Comparison of ENCODE assay signal across 12 cellular contexts in genomic region chrX:47595701-47596655, GRCh38. TPM values are rescaled to one million over a fixed set of nuclear protein-coding genes. Genes with fewer than 3 reads are reported as not detected.
DNase-seq lines count a peak whose midpoint lies in the region; ATAC-seq, FAIRE-seq and TF ChIP-seq lines count a peak whose summit lies in the region.
"Had no signal": no experiment of that assay in that cellular context is flagged by ENCODE, and none has a peak within 500 bp of the region (broad histone marks: within the 10 kb centered on the region; RNA-seq: fewer than 3 reads in every experiment).

No MANE protein-coding gene starts in this region.

- TF ChIP-seq POLR2A in A549 (IDR thresholded peaks at IDR 0.05; ENCODE audit: low read length) (no peak), sigmoid colon (IDR thresholded peaks at IDR 0.05) (no peak)

- H3K27me3 Mint-ChIP-seq in mesothelial cell of epicardium (ENCODE audit: low read depth), result no peaks in the 10 kb centered on the region
- H3K27me3 Mint-ChIP-seq: progenitor cell of endocrine pancreas had no signal

- CTCF ChIA-PET in A549 (lab: Yijun Ruan, JAX), result interaction anchor here (1.0 kb wide), 1 partner anchor 55 kb away, joined by 3 read pairs; no protein-coding TSS in a partner anchor

- no peak overlapping the region for H3K4me2 ChIP-seq in A549

- H3K4me1 Mint-ChIP-seq in mesothelial cell of epicardium, result no peaks in the 10 kb centered on the region

- intact Hi-C loops in sigmoid colon (cut with DNase I), result no loop called here

- H3K4me3 Mint-ChIP-seq in mesothelial cell of epicardium, result no peak overlapping the region

- peaks cover 37% of the 10 kb centered on the region for H3K9me3 Mint-ChIP-seq in mesothelial cell of epicardium

- H3K27me3 ChIP-seq in right atrium auricular region (no peaks in the 10 kb centered on the region), sigmoid colon (no peaks in the 10 kb centered on the region)
- H3K27me3 ChIP-seq: esophagus muscularis mucosa, upper lobe of left lung had no signal

- no peak overlapping the region for H3K4me3 ChIP-seq in A549
- no peak overlapping the region for H3K4me3 ChIP-seq in right atrium auricular region
- no peak overlapping the region for H3K4me3 ChIP-seq in sigmoid colon
- H3K4me3 ChIP-seq: esophagus muscularis mucosa, upper lobe of left lung had no signal

- ATAC-seq in A549 (no peak), GM19035 (IDR thresholded peaks at IDR 0.05; ENCODE audit: unreplicated experiment) (no peak)

- peak; percentile 93 for FAIRE-seq in A549 (lab: Jason Lieb, UNC)

- 26% methylated on average over 3 of the region's 3 CpGs for WGBS in A549 (ENCODE audit: missing lambda C conversion rate)
- 76 to 78% methylated on average over 3 of the region's 3 CpGs for WGBS in sigmoid colon, 2 donors

- peaks cover 2% of the 10 kb centered on the region for H3K36me3 Mint-ChIP-seq in mesothelial cell of epicardium

- no peak for TF ChIP-seq RAD21 in A549 (conservative IDR thresholded peaks at IDR 0.05 in 1 of 2, IDR thresholded peaks at IDR 0.05 in 1 of 2)

- no peak for TF ChIP-seq CTCF in A549 (IDR thresholded peaks at IDR 0.05)
- TF ChIP-seq CTCF in right atrium auricular region (IDR thresholded peaks at IDR 0.05), result no peak
- TF ChIP-seq CTCF in sigmoid colon (IDR thresholded peaks at IDR 0.05), result no peak
- no peak for TF ChIP-seq CTCF in mesothelial cell of epicardium (IDR thresholded peaks at IDR 0.05; ENCODE audit: unreplicated experiment)

- H3K9me3 ChIP-seq in A549 (no peaks in the 10 kb centered on the region; the same call in 2 of the 3 replicates), right atrium auricular region (peaks cover 8 to 44% of the 10 kb centered on the region in 2 donors), sigmoid colon (peaks cover 0 to 3% (median 0%) of the 10 kb centered on the region in 4 donors)

- POLR2A ChIA-PET in A549 (lab: Yijun Ruan, JAX), result no interaction called here

- DNase-seq in A549 (ENCODE audit: low read depth in 1 of 2, low spot score in 1 of 2) (no peak), EH (ENCODE audit: low read depth) (peak; percentile 81), astrocyte of the hippocampus (ENCODE audit: low read depth, low spot score) (peak; percentile 61), right atrium auricular region (ENCODE audit: low spot score) (no peak), GDM1 (lab: John Stamatoyannopoulos, UW) (no peak), sigmoid colon (no peak), mesothelial cell of epicardium (ENCODE audit: low spot score in 2 of 2, unreplicated experiment in 2 of 2) (no peak)
- DNase-seq: COR-L47, upper lobe of left lung had no signal

- H3K27ac ChIP-seq in A549, result no peak overlapping the region
- peak overlapping the region; percentile 24 to 33 for H3K27ac ChIP-seq in right atrium auricular region
- no peak overlapping the region for H3K27ac ChIP-seq in sigmoid colon
- H3K27ac ChIP-seq: esophagus muscularis mucosa, upper lobe of left lung had no signal

- no peak overlapping the region for H3K27ac Mint-ChIP-seq in mesothelial cell of epicardium
- H3K27ac Mint-ChIP-seq: progenitor cell of endocrine pancreas had no signal

- TF ChIP-seq EP300 in A549 (IDR thresholded peaks at IDR 0.05), result no peak
- TF ChIP-seq EP300 in sigmoid colon (IDR thresholded peaks at IDR 0.05), result no peak

- H3K4me1 ChIP-seq in A549, result no peaks in the 10 kb centered on the region
- no peaks in the 10 kb centered on the region for H3K4me1 ChIP-seq in right atrium auricular region
- H3K4me1 ChIP-seq in sigmoid colon, result no peaks in the 10 kb centered on the region
- H3K4me1 ChIP-seq: esophagus muscularis mucosa, upper lobe of left lung had no signal

- no peaks in the 10 kb centered on the region for H3K36me3 ChIP-seq in right atrium auricular region
- H3K36me3 ChIP-seq in sigmoid colon, result no peaks in the 10 kb centered on the region
- H3K36me3 ChIP-seq: esophagus muscularis mucosa, upper lobe of left lung had no signal

TF ChIP-seq in A549, 52 proteins besides CTCF, POLR2A, EP300 and RAD21 (continues in another document):
- TF ChIP-seq ELK1 (IDR thresholded peaks at IDR 0.05; ENCODE audit: low read depth, low read length) (no peak), RCOR1 (IDR thresholded peaks at IDR 0.05; ENCODE audit: low read depth, low read length) (no peak), NR3C1 (IDR thresholded peaks at IDR 0.05) (no peak), ATOH8 (CRISPR knock-in tag; IDR thresholded peaks at IDR 0.05; ENCODE audit: low read depth) (no peak), POLR2AphosphoS2 (conservative IDR thresholded peaks at IDR 0.05; ENCODE audit: low read length) (no peak), HDAC2 (IDR thresholded peaks at IDR 0.05) (no peak), MAX (IDR thresholded peaks at IDR 0.05) (no peak), ESRRA (IDR thresholded peaks at IDR 0.05; ENCODE audit: borderline replicate concordance, low read length) (no peak)

RNA-seq across cellular contexts. Expression of gene TIMP1, which starts 13.7 kb away (rescaled TPM):
- polyA plus RNA-seq in A549 (2011; rRNA removed) (83.2 and 131 TPM in 2 replicates), A549 (2017; fragmentation: RNase III; extraction: RNeasy Plus Mini Kit Qiagen cat#74134 plus additional on column Dnase treatment) (139 to 150 TPM (median 144 TPM) in 3 replicates), sigmoid colon (100 to 1,000 TPM in 1 of 3 donors, 10 to 100 TPM in 2; 40.2 to 164 (median 60.1) TPM)
- 152 and 170 TPM in 2 replicates for polyA plus RNA-seq in A549 (2012; cell fraction: cytosol; rRNA removed)
- polyA plus RNA-seq in A549 (2012; cell fraction: nucleus; rRNA removed), result 196 and 199 TPM in 2 replicates
- polyA minus RNA-seq in A549 (2011; rRNA and poly(A)+ RNA removed), result 262 and 323 TPM in 2 replicates
- total RNA-seq in right atrium auricular region (100 to 1,000 TPM; 218 to 823 TPM), sigmoid colon (100 to 1,000 TPM; 105 to 158 (median 115) TPM), mesothelial cell of epicardium (117 to 124 TPM (median 120 TPM) in 3 replicates)

RNA-seq across cellular contexts. Expression of gene SYN1, which starts 23.7 kb away (rescaled TPM):
- not detected in 2 replicates for polyA plus RNA-seq in A549 (2011; rRNA removed)
- 0.01 TPM in 2 replicates for polyA plus RNA-seq in A549 (2012; cell fraction: cytosol; rRNA removed)
- 0.01 TPM in 1 of 2 replicates, not detected in the other for polyA plus RNA-seq in A549 (2012; cell fraction: nucleus; rRNA removed)
- 0.05 to 0.21 TPM (median 0.14 TPM) in 3 replicates for polyA plus RNA-seq in A549 (2017; fragmentation: RNase III; extraction: RNeasy Plus Mini Kit Qiagen cat#74134 plus additional on column Dnase treatment)
- polyA minus RNA-seq in A549 (2011; rRNA and poly(A)+ RNA removed), result not detected in 2 replicates
- total RNA-seq in right atrium auricular region, result 1 to 10 TPM; 6.4 to 7.0 TPM
- total RNA-seq in sigmoid colon, result 1 to 10 TPM in 2 of 4 donors, under 1 TPM in 2; 0.16 to 1.4 (median 1.0) TPM
- 1 to 10 TPM in 1 of 3 donors, under 1 TPM in 1, not detected in 1; 0.46 to 1.6 TPM for polyA plus RNA-seq in sigmoid colon
- total RNA-seq in mesothelial cell of epicardium, result 3.7 to 4.4 TPM (median 4.2 TPM) in 3 replicates

RNA-seq across cellular contexts. Expression of gene CFP, which starts 33.8 kb away (rescaled TPM):
- polyA plus RNA-seq in A549 (2011; rRNA removed) (0.14 and 0.15 TPM in 2 replicates), A549 (2017; fragmentation: RNase III; extraction: RNeasy Plus Mini Kit Qiagen cat#74134 plus additional on column Dnase treatment) (0.49 to 0.91 TPM (median 0.54 TPM) in 3 replicates), sigmoid colon (1 to 10 TPM; 3.0 to 7.0 (median 4.4) TPM)
- 0.30 and 0.34 TPM in 2 replicates for polyA plus RNA-seq in A549 (2012; cell fraction: cytosol; rRNA removed)
- 1.3 and 1.5 TPM in 2 replicates for polyA plus RNA-seq in A549 (2012; cell fraction: nucleus; rRNA removed)
- 0.21 and 0.34 TPM in 2 replicates for polyA minus RNA-seq in A549 (2011; rRNA and poly(A)+ RNA removed)
- total RNA-seq in right atrium auricular region (1 to 10 TPM; 2.2 to 6.3 TPM), sigmoid colon (10 to 100 TPM in 3 of 4 donors, 1 to 10 TPM in 1; 6.1 to 14.3 (median 10.9) TPM), mesothelial cell of epicardium (0.97 to 1.2 TPM (median 0.99 TPM) in 3 replicates)

RNA-seq across cellular contexts. Expression of gene ARAF, which starts 35.0 kb away (rescaled TPM):
- 37.9 and 60.7 TPM in 2 replicates for polyA plus RNA-seq in A549 (2011; rRNA removed)
- 67.7 and 75.6 TPM in 2 replicates for polyA plus RNA-seq in A549 (2012; cell fraction: cytosol; rRNA removed)
- 145 and 169 TPM in 2 replicates for polyA plus RNA-seq in A549 (2012; cell fraction: nucleus; rRNA removed)
- 47.2 to 49.0 TPM (median 47.4 TPM) in 3 replicates for polyA plus RNA-seq in A549 (2017; fragmentation: RNase III; extraction: RNeasy Plus Mini Kit Qiagen cat#74134 plus additional on column Dnase treatment)
- 93.8 and 120 TPM in 2 replicates for polyA minus RNA-seq in A549 (2011; rRNA and poly(A)+ RNA removed)
- total RNA-seq in right atrium auricular region, result 10 to 100 TPM; 41.7 to 53.9 TPM
- total RNA-seq in sigmoid colon, result 10 to 100 TPM; 25.7 to 30.3 (median 28.0) TPM
- polyA plus RNA-seq in sigmoid colon, result 10 to 100 TPM; 34.9 to 57.8 (median 48.0) TPM
- 64.5 to 70.3 TPM (median 68.5 TPM) in 3 replicates for total RNA-seq in mesothelial cell of epicardium

RNA-seq across cellular contexts. Expression of gene ELK1, which starts 54.4 kb away (rescaled TPM):
- 14.6 and 15.3 TPM in 2 replicates for polyA plus RNA-seq in A549 (2011; rRNA removed)
- 15.7 and 24.1 TPM in 2 replicates for polyA plus RNA-seq in A549 (2012; cell fraction: cytosol; rRNA removed)
- 15.3 TPM in 2 replicates for polyA plus RNA-seq in A549 (2012; cell fraction: nucleus; rRNA removed)
- 20.6 to 23.5 TPM (median 21.9 TPM) in 3 replicates for polyA plus RNA-seq in A549 (2017; fragmentation: RNase III; extraction: RNeasy Plus Mini Kit Qiagen cat#74134 plus additional on column Dnase treatment)
- 14.1 and 20.1 TPM in 2 replicates for polyA minus RNA-seq in A549 (2011; rRNA and poly(A)+ RNA removed)
- 10 to 100 TPM; 21.9 to 28.9 TPM for total RNA-seq in right atrium auricular region
- total RNA-seq in sigmoid colon, result 10 to 100 TPM; 12.1 to 18.8 (median 16.8) TPM
- polyA plus RNA-seq in sigmoid colon, result 10 to 100 TPM; 16.4 to 22.3 (median 21.6) TPM
- 34.6 to 35.4 TPM (median 35.0 TPM) in 3 replicates for total RNA-seq in mesothelial cell of epicardium

Comparison
In these comparisons a context has a peak if more than half of its experiments do, and no peak if none do; other contexts are left out.
1. DNase-seq: peak in EH (single experiment) and astrocyte of the hippocampus (single experiment); none in A549 (0 of 2), right atrium auricular region (single experiment), GDM1 (single experiment), sigmoid colon (single experiment) and mesothelial cell of epicardium (0 of 2).
2. H3K27ac ChIP-seq: peak in right atrium auricular region (2 of 2); none in A549 (0 of 2) and sigmoid colon (0 of 4).